19 cellular contexts compared by ENCODE assay signal in the genomic region with DNA sequence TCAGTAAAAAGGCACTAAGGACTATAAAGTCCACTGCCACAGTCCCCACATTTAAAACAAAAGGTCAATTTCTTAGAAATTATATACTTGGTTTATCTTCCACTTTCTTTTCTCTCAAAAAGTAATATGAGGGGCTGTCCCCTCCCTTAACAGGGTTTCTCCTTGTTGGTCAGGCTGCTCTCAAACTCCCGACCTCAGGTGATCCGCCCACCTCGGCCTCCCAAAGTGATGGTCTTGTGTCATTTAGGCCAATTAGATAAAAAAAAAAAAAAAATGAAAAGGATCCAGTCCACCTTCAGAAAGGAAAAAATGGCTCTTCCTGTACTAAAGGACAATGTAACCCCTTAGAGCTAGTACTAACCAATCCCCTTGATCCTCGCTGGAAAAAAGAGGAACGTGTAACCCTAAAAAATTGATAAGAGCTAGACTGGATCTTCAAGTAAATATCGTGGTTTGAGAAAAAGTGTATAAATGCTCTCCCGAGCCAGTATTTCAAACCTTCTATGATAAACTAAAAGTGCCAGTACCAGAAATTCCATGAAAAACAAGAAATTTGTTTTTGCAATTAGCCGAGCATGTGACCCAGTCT. TPM values are rescaled to one million over a fixed set of nuclear protein-coding genes. Genes with fewer than 3 reads are reported as not detected.
"Had no signal": no experiment of that assay in that cellular context is flagged by ENCODE, and none has a peak within 500 bp of the region (broad histone marks: within the 10 kb centered on the region; RNA-seq: fewer than 3 reads in every experiment).

No MANE protein-coding gene starts in this region.

- H3K4me3 ChIP-seq: heart left ventricle, lung, suprapubic skin, upper lobe of left lung had no signal

- H3K4me3 Mint-ChIP-seq: activated naive CD8-positive, alpha-beta T cell; brain; naive thymus-derived CD4-positive, alpha-beta T cell had no signal

- H3K4me1 ChIP-seq: upper lobe of left lung had no signal

- H3K36me3 Mint-ChIP-seq: activated naive CD8-positive, alpha-beta T cell; brain; naive thymus-derived CD4-positive, alpha-beta T cell had no signal

- H3K27me3 Mint-ChIP-seq: activated naive CD8-positive, alpha-beta T cell; central memory CD8-positive, alpha-beta T cell had no signal

- DNase-seq: activated CD4-positive, alpha-beta T cell treated with anti-CD3 and anti-CD28 coated beads for 1 hour; activated CD4-positive, alpha-beta T cell treated with anti-CD3 and anti-CD28 coated beads, Interleukin-2, amount 50 U/mL, for 48 hours; amygdala; cortex of kidney; effector CD8-positive, alpha-beta T cell; heart left ventricle; left colon; naive thymus-derived CD4-positive, alpha-beta T cell; right cardiac atrium; small intestine; upper lobe of left lung had no signal

- H3K4me1 Mint-ChIP-seq: brain had no signal

- H3K9me3 ChIP-seq: heart left ventricle, neutrophil, suprapubic skin, upper lobe of left lung had no signal

- H3K27ac ChIP-seq: heart left ventricle, neutrophil, suprapubic skin, upper lobe of left lung had no signal

- H3K27me3 ChIP-seq: suprapubic skin, upper lobe of left lung had no signal

- H3K36me3 ChIP-seq: heart left ventricle, neutrophil, suprapubic skin, upper lobe of left lung had no signal

- H3K27ac Mint-ChIP-seq: activated naive CD8-positive, alpha-beta T cell; brain; naive thymus-derived CD4-positive, alpha-beta T cell had no signal

- H3K9me3 Mint-ChIP-seq: central memory CD8-positive, alpha-beta T cell had no signal

RNA-seq across cellular contexts. Expression of a gene that starts 9.0 kb away (rescaled TPM):
- total RNA-seq: fibroblast of lung, frontal cortex, right cardiac atrium had no signal
